20 cellular contexts compared by ENCODE assay signal in genomic region chr6:5192135-5192794, GRCh38.
DNase-seq lines count a peak whose midpoint lies in the region; ATAC-seq and TF ChIP-seq lines count a peak whose summit lies in the region.
"Had no signal": no experiment of that assay in that cellular context is flagged by ENCODE, and none has a peak within 500 bp of the region (broad histone marks: within the 10 kb centered on the region; RNA-seq: fewer than 3 reads in every experiment).

No MANE protein-coding gene starts in this region.

- H4K20me1 ChIP-seq in BLaER1 (peaks cover 5% of the 10 kb centered on the region; the same call in 1 of the 2 replicates), osteoblast (ENCODE audit: insufficient read depth, low read length) (no peaks in the 10 kb centered on the region)

- peaks cover 44% of the 10 kb centered on the region for H3K4me1 Mint-ChIP-seq in chondrocyte (ENCODE audit: low read depth)
- peaks cover 7 to 10% of the 10 kb centered on the region in 2 donors for H3K4me1 Mint-ChIP-seq in stimulated activated naive B cell treated with anti-CD40 and anti-IgM and Interleukin-4, amounts not matched to agents 10 μg/mL and 1 μg/mL and 100 μg/mL, for 72 hours

- CTCF ChIA-PET in HEK293 (lab: Yijun Ruan, JAX) = interaction anchor here (0.7 to 2.0 kb wide), 2 partner anchors 23 to 177 kb away, joined by 3 to 6 read pairs; no protein-coding TSS in a partner anchor

- H3K4me2 ChIP-seq in BLaER1 (peak overlapping the region; percentile 35; the same call in 1 of the 2 replicates), osteoblast (ENCODE audit: insufficient read depth, low read length) (no peak overlapping the region)
- H3K4me2 ChIP-seq: KMS-11 had no signal

- ATAC-seq in GM18517 (IDR thresholded peaks at IDR 0.05; ENCODE audit: unreplicated experiment) = no peak
- ATAC-seq in stimulated activated naive B cell treated with anti-CD40 and anti-IgM and Interleukin-4, amounts not matched to agents 10 μg/mL and 1 μg/mL and 100 μg/mL, for 72 hours (replicated peaks) = no peak
- ATAC-seq: Panc1 had no signal

- H3K4me1 ChIP-seq in BLaER1 (peaks cover 14% of the 10 kb centered on the region), HEK293 (ENCODE audit: control insufficient read depth, insufficient read depth, low read length) (peaks cover 3% of the 10 kb centered on the region; the same call in 1 of the 2 replicates), osteoblast (ENCODE audit: insufficient read depth, low read length) (peaks cover 16% of the 10 kb centered on the region)
- H3K4me1 ChIP-seq: SJCRH30 had no signal

- peak overlapping the region; percentile 78 for H3K27ac Mint-ChIP-seq in chondrocyte (ENCODE audit: unreplicated experiment)
- no peak overlapping the region for H3K27ac Mint-ChIP-seq in stimulated activated naive B cell treated with anti-CD40 and anti-IgM and Interleukin-4, amounts not matched to agents 10 μg/mL and 1 μg/mL and 100 μg/mL, for 72 hours

- H3K9me3 ChIP-seq in BLaER1 (no peaks in the 10 kb centered on the region), HEK293 (ENCODE audit: control insufficient read depth, insufficient read depth, low read depth, low read length) (no peaks in the 10 kb centered on the region), osteoblast (ENCODE audit: low read depth, low read length) (no peaks in the 10 kb centered on the region)
- H3K9me3 ChIP-seq: SJCRH30 had no signal

- no peak overlapping the region for H3K4me3 ChIP-seq in BLaER1
- no peak overlapping the region for H3K4me3 ChIP-seq in HEK293 (ENCODE audit: low read depth, low read length)
- no peak overlapping the region for H3K4me3 ChIP-seq in osteoblast (ENCODE audit: insufficient read depth, low read length)
- H3K4me3 ChIP-seq: SJCRH30 had no signal

- H3K27me3 Mint-ChIP-seq in chondrocyte (ENCODE audit: low read depth) = no peaks in the 10 kb centered on the region
- H3K27me3 Mint-ChIP-seq in stimulated activated naive B cell treated with anti-CD40 and anti-IgM and Interleukin-4, amounts not matched to agents 10 μg/mL and 1 μg/mL and 100 μg/mL, for 72 hours = no peaks in the 10 kb centered on the region

- H3K27me3 ChIP-seq in BLaER1 (no peaks in the 10 kb centered on the region), osteoblast (ENCODE audit: insufficient read depth, low read length) (no peaks in the 10 kb centered on the region)
- H3K27me3 ChIP-seq: SJCRH30 had no signal

- DNase-seq in chondrocyte (ENCODE audit: low spot score) = no peak
- no peak for DNase-seq in osteoblast (ENCODE audit: insufficient read length, low spot score, missing footprints)
- no peak for DNase-seq in stimulated activated naive B cell treated with anti-CD40 and anti-IgM and Interleukin-4, amounts not matched to agents 10 μg/mL and 1 μg/mL and 100 μg/mL, for 72 hours
- DNase-seq in stimulated activated naive CD4-positive, alpha-beta T cell treated with Interleukin-2 at 50 U/mL for 16 hours (lab: John Stamatoyannopoulos, UW) = no peak
- DNase-seq: AML-193, EL, GF-D8, NCI-H1105, NCI-H2029, NCI-H2227 treated with DMSO at 0.1 percent for 48 hours, NCI-H524, NCI-H82, SJCRH30 had no signal

- TF ChIP-seq CTCF in HEK293 (tag by site-specific recombination; IDR thresholded peaks at IDR 0.05) = no peak
- TF ChIP-seq CTCF in chondrocyte (IDR thresholded peaks at IDR 0.05) = no peak
- TF ChIP-seq CTCF in osteoblast (IDR thresholded peaks at IDR 0.05; ENCODE audit: extremely low read depth, low read depth, low read length) = no peak

- no peaks in the 10 kb centered on the region for H3K9me3 Mint-ChIP-seq in chondrocyte (ENCODE audit: low read depth)
- no peaks in the 10 kb centered on the region for H3K9me3 Mint-ChIP-seq in stimulated activated naive B cell treated with anti-CD40 and anti-IgM and Interleukin-4, amounts not matched to agents 10 μg/mL and 1 μg/mL and 100 μg/mL, for 72 hours
- H3K9me3 Mint-ChIP-seq: CD14-positive monocyte had no signal

- H3K36me3 ChIP-seq in BLaER1 (0 out of 2 replicates have a peak, but pooled peaks cover 7% of the 10 kb centered on the region), HEK293 (ENCODE audit: control insufficient read depth in 2 of 2, insufficient read depth in 1 of 2, low read length in 2 of 2) (no peaks in the 10 kb centered on the region), osteoblast (ENCODE audit: insufficient read depth, low read length) (no peaks in the 10 kb centered on the region)
- H3K36me3 ChIP-seq: SJCRH30 had no signal

- POLR2A ChIA-PET in HEK293 (lab: Yijun Ruan, JAX) = no interaction called here

- H3K4me3 Mint-ChIP-seq in chondrocyte (ENCODE audit: unreplicated experiment) = no peak overlapping the region
- H3K4me3 Mint-ChIP-seq in stimulated activated naive B cell treated with anti-CD40 and anti-IgM and Interleukin-4, amounts not matched to agents 10 μg/mL and 1 μg/mL and 100 μg/mL, for 72 hours = no peak overlapping the region
- H3K4me3 Mint-ChIP-seq: CD14-positive monocyte had no signal

- peak overlapping the region; percentile 16; the same call in 1 of the 2 replicates for H3K27ac ChIP-seq in BLaER1
- H3K27ac ChIP-seq in HEK293 (ENCODE audit: extremely low read depth, low read depth, low read length) = no peak overlapping the region
- peak overlapping the region; percentile 89 for H3K27ac ChIP-seq in osteoblast (ENCODE audit: low read depth, low read length)
- H3K27ac ChIP-seq: HL-60, KMS-11, SJCRH30 had no signal

- H3K9ac ChIP-seq in BLaER1 = no peak overlapping the region
- H3K9ac ChIP-seq: KMS-11 had no signal

- no peaks in the 10 kb centered on the region for H3K36me3 Mint-ChIP-seq in chondrocyte (ENCODE audit: low read depth)
- peaks cover 14 to 42% of the 10 kb centered on the region in 2 donors for H3K36me3 Mint-ChIP-seq in stimulated activated naive B cell treated with anti-CD40 and anti-IgM and Interleukin-4, amounts not matched to agents 10 μg/mL and 1 μg/mL and 100 μg/mL, for 72 hours

- no peaks in the 10 kb centered on the region for H3K79me2 ChIP-seq in osteoblast (ENCODE audit: insufficient read depth, low read length)

- no peak overlapping the region for H2AFZ ChIP-seq in osteoblast (ENCODE audit: low read length)

TF ChIP-seq in HEK293, 187 proteins besides CTCF, POLR2A, EP300 and RAD21:
- TF ChIP-seq ZNF184 (tag by site-specific recombination; IDR thresholded peaks at IDR 0.05) (no peak), ZIC2 (tag by site-specific recombination; IDR thresholded peaks at IDR 0.05) (peak; percentile 80), SALL2 (tag by site-specific recombination; IDR thresholded peaks at IDR 0.05; ENCODE audit: borderline replicate concordance) (no peak)
